Comparison of ENCODE assay signal across 16 cellular contexts in genomic region chrX:42289492-42290385, GRCh38.
"Had no signal": no experiment of that assay in that cellular context is flagged by ENCODE, and none has a peak within 500 bp of the region (broad histone marks: within the 10 kb centered on the region; RNA-seq: fewer than 3 reads in every experiment).

No MANE protein-coding gene starts in this region.

- H3K27me3 ChIP-seq: neutrophil, sigmoid colon, spleen, thyroid gland had no signal

- H3K36me3 ChIP-seq: neutrophil, sigmoid colon, spleen, thyroid gland had no signal

- H3K4me3 Mint-ChIP-seq: mesothelial cell of epicardium; natural killer cell treated with Interleukin-12 subunit alpha and Interleukin-12 subunit beta and Interleukin-15 and Interleukin-18, amount 100 ng/mL, for 72 hours had no signal

- H3K4me1 ChIP-seq: parathyroid adenoma, sigmoid colon, spleen, thyroid gland had no signal

- H3K27ac Mint-ChIP-seq: mesothelial cell of epicardium; natural killer cell treated with Interleukin-12 subunit alpha and Interleukin-12 subunit beta and Interleukin-15 and Interleukin-18, amount 100 ng/mL, for 72 hours had no signal

- H3K36me3 Mint-ChIP-seq: mesothelial cell of epicardium; natural killer cell treated with Interleukin-12 subunit alpha and Interleukin-12 subunit beta and Interleukin-15 and Interleukin-18, amount 100 ng/mL, for 72 hours had no signal

- H3K27ac ChIP-seq: neutrophil, parathyroid adenoma, RWPE1, sigmoid colon, spleen, thyroid gland had no signal

- H3K4me1 Mint-ChIP-seq: mesothelial cell of epicardium had no signal

- H3K9me3 Mint-ChIP-seq: natural killer cell treated with Interleukin-12 subunit alpha and Interleukin-12 subunit beta and Interleukin-15 and Interleukin-18, amount 100 ng/mL, for 72 hours had no signal

- H3K9ac ChIP-seq: parathyroid adenoma had no signal

- H3K9me3 ChIP-seq: neutrophil, sigmoid colon, spleen, thyroid gland had no signal

- DNase-seq: activated CD4-positive, CD25-positive, alpha-beta regulatory T cell treated with anti-CD3 and anti-CD28 coated beads, Interleukin-2, amount 50 U/mL, for 72 hours; activated gamma-delta T cell; aorta; cortex of kidney; head of caudate nucleus; SIG-M5; sigmoid colon; spleen; T-helper 1 cell; T1000; thyroid gland had no signal

- H3K79me2 ChIP-seq: parathyroid adenoma had no signal

- H2AFZ ChIP-seq: parathyroid adenoma had no signal

- H3K4me3 ChIP-seq: sigmoid colon, spleen, thyroid gland had no signal
